8 cellular contexts compared by ENCODE assay signal in genomic region chr3:8769088-8769822, GRCh38. TPM values are rescaled to one million over a fixed set of nuclear protein-coding genes. Genes with fewer than 3 reads are reported as not detected.
A peak's percentile ranks its signal among the peaks of the same experiment; 100 is the strongest.
DNase-seq lines count a peak whose midpoint lies in the region; ATAC-seq, FAIRE-seq and TF ChIP-seq lines count a peak whose summit lies in the region.

Gene OXTR (minus strand): TSS chr3:8769613. CDS start chr3:8768187, 1,426 bp downstream.

- ATAC-seq in GM19397 (IDR thresholded peaks at IDR 0.05; ENCODE audit: unreplicated experiment): peak; percentile 65
- ATAC-seq in HG03469 (IDR thresholded peaks at IDR 0.05; ENCODE audit: unreplicated experiment): peak; percentile 85

- no peak within 1 kb of the TSS for H3K27ac Mint-ChIP-seq in activated naive CD4-positive, alpha-beta T cell treated with anti-CD3 and anti-CD28 coated beads for 36 hours
- H3K27ac Mint-ChIP-seq in glutamatergic neuron (ENCODE audit: unreplicated experiment): no peak within 1 kb of the TSS

- CTCF ChIA-PET in activated naive CD4-positive, alpha-beta T cell treated with anti-CD3 and anti-CD28 coated beads for 36 hours (lab: Charles Lee): interaction anchor here (0.6 to 2.0 kb wide), 13 partner anchors 9 to 610 kb away, joined by 3 to 9 read pairs (median 4); no protein-coding TSS in a partner anchor

- H3K27me3 Mint-ChIP-seq in activated naive CD4-positive, alpha-beta T cell treated with anti-CD3 and anti-CD28 coated beads for 36 hours (ENCODE audit: low read depth): peaks cover 44% of the 10 kb centered on the region
- peaks cover 6% of the 10 kb centered on the region for H3K27me3 Mint-ChIP-seq in glutamatergic neuron (ENCODE audit: unreplicated experiment)

- no peak for FAIRE-seq in D721Med (lab: Jason Lieb, UNC)

- no peak for TF ChIP-seq POLR2A in uterus (IDR thresholded peaks at IDR 0.05)

- intact Hi-C loops in activated naive CD4-positive, alpha-beta T cell treated with anti-CD3 and anti-CD28 coated beads for 36 hours (cut with micrococcal nuclease): loop anchor here (1.0 to 10.0 kb wide), 6 partner anchors 87 to 533 kb away; partner anchors contain the start of gene RAD18
- intact Hi-C loops in uterus (cut with DNase I; ENCODE audit: low total_unique reads): no loop called here

- DNase-seq in D721Med (ENCODE audit: insufficient read length, low spot score) (peak; percentile 80), glutamatergic neuron (peak; percentile 91), uterus (peak; percentile 24 to 61)
- DNase-seq in activated naive CD4-positive, alpha-beta T cell treated with anti-CD3 and anti-CD28 coated beads for 36 hours: peak; percentile 62

- H3K79me2 ChIP-seq in parathyroid adenoma: no peaks in the 10 kb centered on the region

- H3K27ac ChIP-seq in parathyroid adenoma (no peak within 1 kb of the TSS), uterus (no peak within 1 kb of the TSS)

- no peak within 1 kb of the TSS for H3K9ac ChIP-seq in parathyroid adenoma

- H3K4me3 Mint-ChIP-seq in activated naive CD4-positive, alpha-beta T cell treated with anti-CD3 and anti-CD28 coated beads for 36 hours: peak within 1 kb of the TSS; percentile 36
- H3K4me3 Mint-ChIP-seq in glutamatergic neuron (ENCODE audit: unreplicated experiment): peak within 1 kb of the TSS; percentile 84

- H3K27me3 ChIP-seq in parathyroid adenoma (ENCODE audit: control insufficient read depth, insufficient read depth, low read length) (peaks cover 5% of the 10 kb centered on the region), uterus (peaks cover 0 to 15% of the 10 kb centered on the region in 2 donors)

- H3K4me1 ChIP-seq in parathyroid adenoma (no peaks in the 10 kb centered on the region), uterus (peaks cover 0 to 16% of the 10 kb centered on the region in 2 donors)

- H3K9me3 Mint-ChIP-seq in activated naive CD4-positive, alpha-beta T cell treated with anti-CD3 and anti-CD28 coated beads for 36 hours: no peaks in the 10 kb centered on the region
- peaks cover 3% of the 10 kb centered on the region for H3K9me3 Mint-ChIP-seq in glutamatergic neuron (ENCODE audit: unreplicated experiment)

- no peaks in the 10 kb centered on the region for H3K36me3 Mint-ChIP-seq in activated naive CD4-positive, alpha-beta T cell treated with anti-CD3 and anti-CD28 coated beads for 36 hours (ENCODE audit: low read depth)
- no peaks in the 10 kb centered on the region for H3K36me3 Mint-ChIP-seq in glutamatergic neuron (ENCODE audit: unreplicated experiment)

- TF ChIP-seq CTCF in D721Med (IDR thresholded peaks at IDR 0.05; ENCODE audit: insufficient read depth, missing control alignments) (peak; percentile 92), glutamatergic neuron (IDR thresholded peaks at IDR 0.05; ENCODE audit: partially characterized antibody, unreplicated experiment) (peak; percentile 100), parathyroid adenoma (IDR thresholded peaks at IDR 0.05) (peak; percentile 68), uterus (IDR thresholded peaks at IDR 0.05) (peak; percentile 80 to 96 (median 91))

- H3K9me3 ChIP-seq in parathyroid adenoma (ENCODE audit: control insufficient read depth, low read length) (no peaks in the 10 kb centered on the region), uterus (no peaks in the 10 kb centered on the region)

- no peak within 1 kb of the TSS for H2AFZ ChIP-seq in parathyroid adenoma

- H3K4me2 ChIP-seq in parathyroid adenoma (ENCODE audit: low read length): peak within 1 kb of the TSS; percentile 51

- peaks cover 14% of the 10 kb centered on the region for H3K4me1 Mint-ChIP-seq in activated naive CD4-positive, alpha-beta T cell treated with anti-CD3 and anti-CD28 coated beads for 36 hours (ENCODE audit: low read depth)
- peaks cover 9% of the 10 kb centered on the region for H3K4me1 Mint-ChIP-seq in glutamatergic neuron (ENCODE audit: low read depth, unreplicated experiment)

- no peak within 1 kb of the TSS for H3K4me3 ChIP-seq in parathyroid adenoma (ENCODE audit: low read depth, low read length)
- peak within 1 kb of the TSS; percentile 19 to 24 for H3K4me3 ChIP-seq in uterus

- H3K36me3 ChIP-seq in parathyroid adenoma (ENCODE audit: control insufficient read depth, insufficient read depth, low read length) (no peaks in the 10 kb centered on the region), uterus (no peaks in the 10 kb centered on the region)

TF ChIP-seq in PFSK-1, 5 proteins besides CTCF, POLR2A, EP300 and RAD21:
- TF ChIP-seq FOXP2 (optimal IDR thresholded peaks at IDR 0.05; ENCODE audit: borderline replicate concordance, extremely low read depth, extremely low read length, insufficient read depth) (peak; percentile 39), POLR2AphosphoS5 (IDR thresholded peaks at IDR 0.05; ENCODE audit: low read depth, low read length) (no peak)

RNA-seq across cellular contexts. Expression of gene OXTR, which starts in this region (rescaled TPM):
- 0.09 TPM for polyA plus RNA-seq in PFSK-1 (2012; ENCODE audit: insufficient read length, low read depth)
- under 1 TPM; 0.57 to 0.74 TPM for total RNA-seq in activated naive CD4-positive, alpha-beta T cell treated with anti-CD3 and anti-CD28 coated beads for 36 hours
- total RNA-seq in glutamatergic neuron (ENCODE audit: unreplicated experiment) (4.0 TPM), uterus (1 to 10 TPM in 2 of 4 donors, under 1 TPM in 1, not detected in 1; 0.27 to 4.4 (median 1.5) TPM)

Comparison
In these comparisons a context has a peak if more than half of its experiments do, and no peak if none do; other contexts are left out.
1. Peak in DNase-seq in activated naive CD4-positive, alpha-beta T cell treated with anti-CD3 and anti-CD28 coated beads for 36 hours; RNA of the gene not detected or under 1 TPM.